Comparison of ENCODE assay signal across 15 cellular contexts in the genomic region with DNA sequence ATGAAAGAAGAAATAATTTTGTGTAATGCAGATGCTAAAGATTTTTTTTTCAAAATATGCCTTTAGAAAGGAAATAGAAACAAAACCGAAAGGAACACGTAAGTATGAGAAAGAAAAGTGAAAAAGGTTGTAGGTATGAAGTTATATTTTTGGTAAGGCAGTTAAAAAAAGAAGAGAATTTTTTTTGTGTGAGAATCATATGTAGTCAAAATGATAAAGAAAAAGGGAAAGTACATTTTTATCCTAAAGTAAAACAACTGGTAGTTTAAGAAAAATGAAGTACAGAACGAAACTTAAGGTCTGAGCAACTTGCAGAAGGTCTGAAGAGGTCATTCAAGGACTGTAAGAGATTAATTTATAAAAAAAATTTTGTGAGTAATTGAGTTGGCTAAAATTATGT.
DNase-seq lines count a peak whose midpoint lies in the region; ATAC-seq, FAIRE-seq and TF ChIP-seq lines count a peak whose summit lies in the region.
"Had no signal": no experiment of that assay in that cellular context is flagged by ENCODE, and none has a peak within 500 bp of the region (broad histone marks: within the 10 kb centered on the region; RNA-seq: fewer than 3 reads in every experiment).

No MANE protein-coding gene starts in this region.

- TF ChIP-seq EP300 in esophagus muscularis mucosa (IDR thresholded peaks at IDR 0.05): no peak

- H3K36me3 ChIP-seq in adrenal gland (replicated peaks in 1 of 2): no peaks in the 10 kb centered on the region
- H3K36me3 ChIP-seq in esophagus muscularis mucosa: no peaks in the 10 kb centered on the region
- no peaks in the 10 kb centered on the region for H3K36me3 ChIP-seq in pancreas
- H3K36me3 ChIP-seq: heart right ventricle, upper lobe of right lung had no signal

- TF ChIP-seq POLR2A in adrenal gland (IDR thresholded peaks at IDR 0.05) (no peak), esophagus muscularis mucosa (IDR thresholded peaks at IDR 0.05; ENCODE audit: low read depth) (no peak)

- TF ChIP-seq CTCF in GM13976 (IDR thresholded peaks at IDR 0.05; ENCODE audit: borderline replicate concordance, control extremely low read depth, extremely low read depth, insufficient read depth, missing control alignments) (no peak), adrenal gland (IDR thresholded peaks at IDR 0.05) (no peak), esophagus muscularis mucosa (IDR thresholded peaks at IDR 0.05) (no peak), pancreas (IDR thresholded peaks at IDR 0.05) (no peak)

- DNase-seq in GM13976 (ENCODE audit: low spot score) (peak; percentile 40), adrenal gland (no peak), esophagus muscularis mucosa (ENCODE audit: extremely low spot score) (no peak), retina (no peak), pancreas (no peak)
- DNase-seq: activated CD4-positive, alpha-beta T cell treated with anti-CD3 and anti-CD28 coated beads for 1 hour; heart right ventricle; NCI-H187 treated with DMSO at 0.1 percent for 48 hours; upper lobe of right lung had no signal

- H3K27me3 ChIP-seq in adrenal gland (no peaks in the 10 kb centered on the region), esophagus muscularis mucosa (no peaks in the 10 kb centered on the region), pancreas (no peaks in the 10 kb centered on the region)
- H3K27me3 ChIP-seq: heart right ventricle, upper lobe of right lung had no signal

- intact Hi-C loops in adrenal gland (cut with DNase I) (no loop called here), esophagus muscularis mucosa (cut with DNase I) (no loop called here), pancreas (cut with DNase I) (no loop called here)

- 74 to 78% (median 76%) methylated on average over 3 of the region's 3 CpGs for WGBS in adrenal gland, 4 donors
- 87% methylated on average over 3 of the region's 3 CpGs for WGBS in esophagus muscularis mucosa
- 62 to 64% methylated on average over 3 of the region's 3 CpGs for WGBS in pancreas, 2 donors

- FAIRE-seq in pancreas (lab: Jason Lieb, UNC): no peak
- FAIRE-seq: bronchial epithelial cell, endothelial cell of umbilical vein had no signal

- H3K9me3 ChIP-seq in adrenal gland (replicated peaks in 1 of 3): no peaks in the 10 kb centered on the region
- H3K9me3 ChIP-seq in esophagus muscularis mucosa: peaks cover 0 to 5% (median 0%) of the 10 kb centered on the region in 4 donors
- H3K9me3 ChIP-seq in pancreas: no peaks in the 10 kb centered on the region
- H3K9me3 ChIP-seq: upper lobe of right lung had no signal

- in situ Hi-C loops in GM13976 (cut with MboI; ENCODE audit: low sequenced_read_pairs, unreplicated experiment): no loop called here

- ATAC-seq in GM19397 (IDR thresholded peaks at IDR 0.05; ENCODE audit: unreplicated experiment) (peak; percentile 86), HG02642 (IDR thresholded peaks at IDR 0.05; ENCODE audit: poor library complexity, unreplicated experiment) (peak; percentile 88), HG03196 (IDR thresholded peaks at IDR 0.05; ENCODE audit: unreplicated experiment) (peak; percentile 97), pancreas (no peak)
- ATAC-seq: heart right ventricle, upper lobe of right lung had no signal

- H3K4me3 ChIP-seq in adrenal gland (no peak overlapping the region), esophagus muscularis mucosa (no peak overlapping the region), pancreas (no peak overlapping the region)
- H3K4me3 ChIP-seq: heart right ventricle, smooth muscle cell, upper lobe of right lung had no signal

- no peaks in the 10 kb centered on the region for H3K4me1 ChIP-seq in adrenal gland (replicated peaks in 1 of 2)
- H3K4me1 ChIP-seq in esophagus muscularis mucosa: no peaks in the 10 kb centered on the region
- H3K4me1 ChIP-seq in pancreas: no peaks in the 10 kb centered on the region
- H3K4me1 ChIP-seq: heart right ventricle, upper lobe of right lung had no signal

- no peak overlapping the region for H3K27ac ChIP-seq in adrenal gland
- H3K27ac ChIP-seq in esophagus muscularis mucosa (replicated peaks in 1 of 4): no peak overlapping the region
- H3K27ac ChIP-seq in pancreas: no peak overlapping the region
- H3K27ac ChIP-seq: heart right ventricle, upper lobe of right lung had no signal

Comparison
In these comparisons a context has a peak if more than half of its experiments do, and no peak if none do; other contexts are left out.
1. ATAC-seq: peak in GM19397 (single experiment), HG02642 (single experiment) and HG03196 (single experiment); none in pancreas (0 of 4).